ENCODE assay signal across 8 cellular contexts in the genomic region with DNA sequence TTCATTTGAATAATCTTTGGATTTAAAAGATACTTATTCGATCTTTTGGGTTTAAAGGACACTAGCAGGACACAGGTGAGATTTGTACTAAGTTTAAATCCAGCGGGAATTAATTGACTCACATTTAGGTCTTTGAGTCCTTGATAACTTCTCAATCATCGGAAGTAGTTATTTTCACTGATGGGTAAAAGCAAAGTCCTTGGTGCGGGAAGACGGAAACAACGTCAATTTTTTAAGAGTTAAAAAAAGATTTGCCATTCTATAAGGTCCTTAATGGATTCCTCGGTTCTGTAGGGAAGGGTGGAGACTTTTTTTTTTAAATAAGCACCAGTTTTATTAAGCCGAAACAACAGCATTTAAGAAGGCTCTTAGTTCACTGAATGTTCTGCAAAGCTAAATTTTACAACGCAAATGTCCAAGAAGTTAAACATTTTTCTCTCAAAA. TPM values are rescaled to one million over a fixed set of nuclear protein-coding genes. Genes with fewer than 3 reads are reported as not detected.
DNase-seq lines count a peak whose midpoint lies in the region; ATAC-seq, FAIRE-seq and TF ChIP-seq lines count a peak whose summit lies in the region.

No MANE protein-coding gene starts in this region.

- H3K36me3 ChIP-seq in IMR-90 (ENCODE audit: control insufficient read depth, insufficient read depth, low read length) (peaks cover 10% of the 10 kb centered on the region), pancreas (no peaks in the 10 kb centered on the region)

- H4K91ac ChIP-seq in IMR-90 (ENCODE audit: insufficient read depth, low read depth, low read length), result no peak overlapping the region

- no peak overlapping the region for H2BK120ac ChIP-seq in IMR-90 (ENCODE audit: low read depth, low read length)

- TF ChIP-seq CTCF in IMR-90 (conservative IDR thresholded peaks at IDR 0.05; ENCODE audit: low read depth, low read length) (no peak), pancreas (IDR thresholded peaks at IDR 0.05) (no peak)

- H4K8ac ChIP-seq in IMR-90 (ENCODE audit: low read depth in 2 of 2, low read length in 2 of 2), result peak overlapping the region; percentile 9 to 31; a peak in 2 of 4 replicates

- H3K14ac ChIP-seq in IMR-90 (replicated peaks; ENCODE audit: low read depth, low read length), result 0 out of 2 replicates have a peak overlapping the region, but pooled peaks have one; percentile 24

- peak overlapping the region; percentile 71; the same call in 1 of the 2 replicates for H3K27ac ChIP-seq in IMR-90 (ENCODE audit: insufficient read depth, low read length)
- H3K27ac ChIP-seq in cingulate gyrus (ENCODE audit: low read depth, low read length), result peak overlapping the region; percentile 69
- peak overlapping the region in 3 of 4 donors; percentile 29 to 96 (median 91) for H3K27ac ChIP-seq in pancreas

- WGBS in IMR-90 (ENCODE audit: extremely low coverage in 2 of 2, insufficient read length in 1 of 2), 2 experiments, result 100% methylated on average over 1 of the region's 9 CpGs; no CpG with 5 or more reads in 1 of the 2 experiments
- 4 to 37% methylated on average over 9 of the region's 9 CpGs for WGBS in pancreas, 2 donors

- no peak for ATAC-seq in stimulated activated naive CD8-positive, alpha-beta T cell treated with anti-CD3 and anti-CD28 coated beads, Interleukin-15, Interleukin-2, amounts not matched to agents 100 U/mL and 50 U/mL, for 24 hours
- no peak for ATAC-seq in IMR-90 (ENCODE audit: low read depth)
- no peak for ATAC-seq in pancreas

- dilution Hi-C loops in IMR-90 (cut with HindIII; ENCODE audit: low sequenced_read_pairs, unreplicated experiment), result no loop called here

- peak; percentile 5 for FAIRE-seq in pancreas (lab: Jason Lieb, UNC)

- H3K9me3 ChIP-seq in IMR-90 (ENCODE audit: control insufficient read depth, insufficient read depth, low read length), result no peaks in the 10 kb centered on the region
- no peaks in the 10 kb centered on the region for H3K9me3 ChIP-seq in pancreas

- H2AK5ac ChIP-seq in IMR-90 (ENCODE audit: low read depth, low read length), result no peak overlapping the region

- peak; percentile 82 for TF ChIP-seq POLR2A in IMR-90 (IDR thresholded peaks at IDR 0.05; ENCODE audit: low read depth, low read length)

- H2BK15ac ChIP-seq in IMR-90 (ENCODE audit: low read depth, low read length), result no peak overlapping the region

- peak overlapping the region; percentile 68 for H2BK5ac ChIP-seq in IMR-90 (ENCODE audit: low read depth, low read length, poor library complexity, severe bottlenecking)

- POLR2A ChIA-PET in IMR-90 (lab: Charles Lee; ENCODE audit: unreplicated experiment), result interaction anchor here (0.5 to 1.4 kb wide), 5 partner anchors 36 to 495 kb away, joined by 3 to 9 read pairs (median 3); no protein-coding TSS in a partner anchor

- H3K4me1 Mint-ChIP-seq in stimulated activated naive CD8-positive, alpha-beta T cell treated with anti-CD3 and anti-CD28 coated beads, Interleukin-15, Interleukin-2, amounts not matched to agents 100 ng/mL and 50 ng/mL, for 24 hours (ENCODE audit: low read depth), result peaks cover 61% of the 10 kb centered on the region

- no peak for TF ChIP-seq RAD21 in IMR-90 (IDR thresholded peaks at IDR 0.05; ENCODE audit: low read length)

- no peak overlapping the region for H3K23ac ChIP-seq in IMR-90 (ENCODE audit: low read depth, low read length)

- H3K79me1 ChIP-seq in IMR-90 (ENCODE audit: low read depth in 1 of 2, low read length in 2 of 2), result peaks cover 0 to 17% of the 10 kb centered on the region in 2 experiments; a peak in 2 of 4 replicates

- H3K4me1 ChIP-seq in IMR-90 (ENCODE audit: control insufficient read depth, insufficient read depth, low read length) (no peaks in the 10 kb centered on the region; the same call in 1 of the 2 replicates), pancreas (peaks cover 0 to 7% (median 0%) of the 10 kb centered on the region in 3 donors)

- in situ Hi-C loops in IMR-90 (cut with MboI; ENCODE audit: low sequenced_read_pairs), result no loop called here

- no peak overlapping the region for H2BK20ac ChIP-seq in IMR-90 (ENCODE audit: low read depth, low read length)

- peak overlapping the region; percentile 95 for H3K27ac Mint-ChIP-seq in stimulated activated naive CD8-positive, alpha-beta T cell treated with anti-CD3 and anti-CD28 coated beads, Interleukin-15, Interleukin-2, amounts not matched to agents 100 ng/mL and 50 ng/mL, for 24 hours

- H3K18ac ChIP-seq in IMR-90 (ENCODE audit: low read depth, low read length), result no peak overlapping the region

- H3K27me3 ChIP-seq in IMR-90 (ENCODE audit: control insufficient read depth, insufficient read depth, low read length) (no peaks in the 10 kb centered on the region), pancreas (peaks cover 0 to 3% (median 0%) of the 10 kb centered on the region in 4 donors)

- peak overlapping the region; percentile 94 for H3K4me3 Mint-ChIP-seq in stimulated activated naive CD8-positive, alpha-beta T cell treated with anti-CD3 and anti-CD28 coated beads, Interleukin-15, Interleukin-2, amounts not matched to agents 100 ng/mL and 50 ng/mL, for 24 hours

- peaks cover 38% of the 10 kb centered on the region for H3K36me3 Mint-ChIP-seq in stimulated activated naive CD8-positive, alpha-beta T cell treated with anti-CD3 and anti-CD28 coated beads, Interleukin-15, Interleukin-2, amounts not matched to agents 100 ng/mL and 50 ng/mL, for 24 hours (ENCODE audit: low read depth)

- H2AFZ ChIP-seq in IMR-90 (replicated peaks; ENCODE audit: low read length, poor library complexity), result no peak overlapping the region

- intact Hi-C loops in IMR-90 (cut with micrococcal nuclease) (loop anchor here (1.0 to 10.0 kb wide), 7 partner anchors 97 to 511 kb away; no protein-coding TSS in a partner anchor), pancreas (cut with DNase I) (loop anchor here in 1 of 3 donors (5.0 kb wide), 1 partner anchor 510 kb away; no protein-coding TSS in a partner anchor)

- H3K9ac ChIP-seq in IMR-90 (ENCODE audit: low read depth, low read length), result peak overlapping the region; percentile 12

- H3K4me3 ChIP-seq in IMR-90 (ENCODE audit: insufficient read depth, low read depth, low read length), result no peak overlapping the region; the same call in 1 of the 2 replicates
- H3K4me3 ChIP-seq in pancreas, result peak overlapping the region in 2 of 4 donors; percentile 66 to 75

- no peak overlapping the region for H4K5ac ChIP-seq in IMR-90 (ENCODE audit: low read depth, low read length)

- H2AK9ac ChIP-seq in IMR-90 (replicated peaks; ENCODE audit: low read depth, low read length, poor library complexity), result no peak overlapping the region

- peaks cover 12% of the 10 kb centered on the region; the same call in 1 of the 2 replicates for H4K20me1 ChIP-seq in IMR-90 (ENCODE audit: insufficient read depth, low read length)

- H3K9me3 Mint-ChIP-seq in stimulated activated naive CD8-positive, alpha-beta T cell treated with anti-CD3 and anti-CD28 coated beads, Interleukin-15, Interleukin-2, amounts not matched to agents 100 ng/mL and 50 ng/mL, for 24 hours, result no peaks in the 10 kb centered on the region

- no peak overlapping the region for H3K4ac ChIP-seq in IMR-90 (ENCODE audit: low read depth, low read length)

- no peak for DNase-seq in stimulated activated naive CD8-positive, alpha-beta T cell treated with anti-CD3 and anti-CD28 coated beads, Interleukin-15, Interleukin-2, amounts not matched to agents 100 U/mL and 50 U/mL, for 24 hours
- DNase-seq in IMR-90 (no peak), pancreas (no peak), cortex of kidney (lab: John Stamatoyannopoulos, UW) (no peak), NCI-H1436 treated with DMSO at 0.1 percent for 48 hours (lab: John Stamatoyannopoulos, UW) (no peak)
- DNase-seq in stimulated activated CD8-positive, alpha-beta memory T cell treated with anti-CD3 and anti-CD28 coated beads, Interleukin-4, amount 100 ng/mL, for 48 hours, result no peak

- H3K56ac ChIP-seq in IMR-90 (ENCODE audit: extremely low read depth, insufficient read depth, low read length), result peak overlapping the region; percentile 65; the same call in 1 of the 2 replicates

- no peaks in the 10 kb centered on the region for H3K9me1 ChIP-seq in IMR-90 (ENCODE audit: insufficient read depth, low read length)

- peak overlapping the region; percentile 91 for H3K4me2 ChIP-seq in IMR-90 (ENCODE audit: low read depth, low read length)

- H3K27me3 Mint-ChIP-seq in stimulated activated naive CD8-positive, alpha-beta T cell treated with anti-CD3 and anti-CD28 coated beads, Interleukin-15, Interleukin-2, amounts not matched to agents 100 ng/mL and 50 ng/mL, for 24 hours, result no peaks in the 10 kb centered on the region

- BruUV-seq in IMR-90 (replicated peaks; lab: Mats Ljungman, UMichigan), result no TSS peak

- CTCF ChIA-PET in IMR-90 (lab: Yijun Ruan, JAX), result interaction anchor here (1.3 to 1.6 kb wide), 2 partner anchors 31 to 511 kb away, joined by 4 to 6 read pairs; no protein-coding TSS in a partner anchor

TF ChIP-seq in IMR-90, 13 proteins besides CTCF, POLR2A, EP300 and RAD21:
- TF ChIP-seq NFE2L2 (IDR thresholded peaks at IDR 0.05; ENCODE audit: low read depth, low read length) (0 out of 2 replicates have a peak, but pooled peaks have one; percentile 10), MAZ (IDR thresholded peaks at IDR 0.05; ENCODE audit: borderline replicate concordance, low read depth, low read length) (no peak), CHD1 (IDR thresholded peaks at IDR 0.05; ENCODE audit: low read depth, low read length) (no peak), RCOR1 (IDR thresholded peaks at IDR 0.05; ENCODE audit: insufficient replicate concordance, low read length) (no peak)

RNA-seq across cellular contexts. Expression of gene TMSB4X, which starts 2.9 kb away (rescaled TPM):
- 9,222 and 11,116 TPM in 2 replicates for total RNA-seq in IMR-90 (2012; rRNA removed)
- polyA plus RNA-seq in IMR-90 (2012; rRNA removed), result 4,133 and 4,648 TPM in 2 replicates
- polyA plus RNA-seq in IMR-90 (2012; cell fraction: cytosol; rRNA removed), result 4,164 and 9,036 TPM in 2 replicates
- polyA plus RNA-seq in IMR-90 (2012; cell fraction: nucleus; rRNA removed; ENCODE audit: low replicate concordance), result 567 and 1,669 TPM in 2 replicates
- total RNA-seq in pancreas, result 1,000 to 10,000 TPM in 2 of 6 donors, 100 to 1,000 TPM in 4; 460 to 1,697 (median 685) TPM
- polyA plus RNA-seq in pancreas, result 1,000 to 10,000 TPM; 2,074 to 2,276 TPM
